ENCODE assay signal across 20 cellular contexts in genomic region chr19:38130399-38130798, GRCh38.
"Had no signal": no experiment of that assay in that cellular context is flagged by ENCODE, and none has a peak within 500 bp of the region (broad histone marks: within the 10 kb centered on the region; RNA-seq: fewer than 3 reads in every experiment).

No MANE protein-coding gene starts in this region.

- H3K9ac ChIP-seq: SK-N-SH had no signal

- H3K4me2 ChIP-seq: SK-N-SH had no signal

- H3K9me3 ChIP-seq: SK-N-SH had no signal

- H3K27ac ChIP-seq: HL-60 had no signal

- DNase-seq: Kasumi-1, KG1, MM.1S, NCI-H1092 treated with DMSO at 0.1 percent for 48 hours, NCI-H1436, NCI-H187, NCI-H2029, NCI-H2081 treated with DMSO at 0.1 percent for 48 hours, NCI-H2171, NCI-H226, NCI-H446, NCI-H510A, NCI-H524 treated with DMSO at 0.1 percent for 48 hours, NCI-H69, NCI-H774, RPMI8226, SHP77, SK-N-SH, SW 1271 had no signal
